18 cellular contexts compared by ENCODE assay signal in genomic region chr7:107850671-107851070, GRCh38. TPM values are rescaled to one million over a fixed set of nuclear protein-coding genes. Genes with fewer than 3 reads are reported as not detected.
"Had no signal": no experiment of that assay in that cellular context is flagged by ENCODE, and none has a peak within 500 bp of the region (broad histone marks: within the 10 kb centered on the region; RNA-seq: fewer than 3 reads in every experiment).

No MANE protein-coding gene starts in this region.

- H3K27ac ChIP-seq: cardiac muscle cell, dorsolateral prefrontal cortex, neural progenitor cell, uterus had no signal

- H3K36me3 Mint-ChIP-seq: activated naive CD8-positive, alpha-beta T cell; neural progenitor cell had no signal

- H3K27me3 ChIP-seq: neural progenitor cell, tibial nerve, uterus had no signal

- H3K27me3 Mint-ChIP-seq: activated naive CD8-positive, alpha-beta T cell had no signal

- H3K9ac ChIP-seq: neural progenitor cell had no signal

- DNase-seq: activated CD4-positive, alpha-beta T cell treated with anti-CD3 and anti-CD28 coated beads, Interleukin-2, amount 50 U/mL, for 48 hours; activated T-cell treated with anti-CD3 and anti-CD28 coated beads for 4 hours; amniotic stem cell; dorsolateral prefrontal cortex; hippocampal formation; naive thymus-derived CD4-positive, alpha-beta T cell; stimulated activated CD4-positive, alpha-beta T cell treated with anti-CD3 and anti-CD28 coated beads, Interleukin-2, amount 100 ng/mL, for 24 hours; stimulated activated naive CD4-positive, alpha-beta T cell treated with Interleukin-2 at 50 U/mL for 16 hours; uterus had no signal

- H3K4me1 Mint-ChIP-seq: neural progenitor cell had no signal

- H3K27ac Mint-ChIP-seq: activated naive CD8-positive, alpha-beta T cell; naive thymus-derived CD4-positive, alpha-beta T cell; neural progenitor cell; progenitor cell of endocrine pancreas had no signal

- H3K36me3 ChIP-seq: cardiac muscle cell, neural progenitor cell, tibial nerve, uterus had no signal

- H3K4me1 ChIP-seq: neural progenitor cell, tibial nerve, uterus had no signal

- H3K9me3 ChIP-seq: tibial nerve, uterus had no signal

- H2AFZ ChIP-seq: neural progenitor cell had no signal

- H3K4me3 Mint-ChIP-seq: activated naive CD8-positive, alpha-beta T cell; naive thymus-derived CD4-positive, alpha-beta T cell; neural progenitor cell had no signal

- H3K4me2 ChIP-seq: neural progenitor cell had no signal

- H3K4me3 ChIP-seq: cardiac muscle cell, dorsolateral prefrontal cortex, neural progenitor cell, tibial nerve, uterus had no signal

- ATAC-seq: naive thymus-derived CD4-positive, alpha-beta T cell had no signal

RNA-seq across cellular contexts. Expression of gene SLC26A3, which starts 47.6 kb away (rescaled TPM):
- total RNA-seq: cardiac muscle cell; dorsolateral prefrontal cortex; glomerular endothelial cell; lung microvascular endothelial cell; naive thymus-derived CD4-positive, alpha-beta T cell; osteoblast; T-helper 2 cell treated with Interferon-gamma antibody and Interleukin-4, amounts not matched to agents 100 ng/mL and 5 ng/mL, for 36 hours; tibial nerve had no signal
- polyA plus RNA-seq: naive thymus-derived CD4-positive, alpha-beta T cell had no signal
